14 cellular contexts compared by ENCODE assay signal in the genomic region with DNA sequence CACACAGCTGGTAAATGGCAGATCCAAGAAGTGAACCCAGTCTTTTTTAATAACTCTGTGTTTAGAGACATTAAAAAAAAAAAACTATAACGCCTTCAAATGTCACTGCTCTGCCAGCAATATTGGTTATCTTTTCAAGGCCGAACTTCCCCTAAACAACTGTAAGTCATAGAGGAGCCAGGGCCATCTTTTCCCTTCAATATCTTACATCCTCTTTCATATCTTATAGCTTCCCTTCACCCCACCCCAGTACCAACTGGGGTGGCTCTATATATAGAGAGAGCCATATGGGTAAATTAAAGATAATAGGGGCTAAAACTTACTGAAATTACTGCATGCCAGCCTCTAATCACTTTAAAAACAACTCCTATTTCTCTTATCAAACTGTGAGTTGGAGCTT.
"Had no signal": no experiment of that assay in that cellular context is flagged by ENCODE, and none has a peak within 500 bp of the region (broad histone marks: within the 10 kb centered on the region; RNA-seq: fewer than 3 reads in every experiment).

No MANE protein-coding gene starts in this region.

- H3K27ac ChIP-seq: epithelial cell of prostate, esophagus muscularis mucosa, gastrocnemius medialis, heart right ventricle, neutrophil, sigmoid colon, skin epidermis, thyroid gland had no signal

- DNase-seq: effector memory CD8-positive, alpha-beta T cell; gastrocnemius medialis; heart right ventricle; islet precursor cell; mucosa of descending colon; naive thymus-derived CD8-positive, alpha-beta T cell; sigmoid colon; stimulated activated CD4-positive, alpha-beta T cell treated with anti-CD3 and anti-CD28 coated beads, Interleukin-2, amount 100 ng/mL, for 24 hours; stimulated activated naive CD4-positive, alpha-beta T cell treated with Interleukin-2 at 50 U/mL for 16 hours; thyroid gland had no signal

- H3K36me3 ChIP-seq: esophagus muscularis mucosa, gastrocnemius medialis, heart right ventricle, neutrophil, sigmoid colon, thyroid gland had no signal

- H3K9me3 ChIP-seq: esophagus muscularis mucosa, gastrocnemius medialis, heart right ventricle, mucosa of descending colon, neutrophil, sigmoid colon, thyroid gland had no signal

- H3K4me3 ChIP-seq: esophagus muscularis mucosa, gastrocnemius medialis, heart right ventricle, mucosa of descending colon, sigmoid colon, skin epidermis, thyroid gland had no signal

- H3K4me1 ChIP-seq: gastrocnemius medialis, heart right ventricle, sigmoid colon, thyroid gland had no signal

- H3K27me3 ChIP-seq: esophagus muscularis mucosa, gastrocnemius medialis, sigmoid colon, thyroid gland had no signal
